8 cellular contexts compared by ENCODE assay signal in the genomic region with DNA sequence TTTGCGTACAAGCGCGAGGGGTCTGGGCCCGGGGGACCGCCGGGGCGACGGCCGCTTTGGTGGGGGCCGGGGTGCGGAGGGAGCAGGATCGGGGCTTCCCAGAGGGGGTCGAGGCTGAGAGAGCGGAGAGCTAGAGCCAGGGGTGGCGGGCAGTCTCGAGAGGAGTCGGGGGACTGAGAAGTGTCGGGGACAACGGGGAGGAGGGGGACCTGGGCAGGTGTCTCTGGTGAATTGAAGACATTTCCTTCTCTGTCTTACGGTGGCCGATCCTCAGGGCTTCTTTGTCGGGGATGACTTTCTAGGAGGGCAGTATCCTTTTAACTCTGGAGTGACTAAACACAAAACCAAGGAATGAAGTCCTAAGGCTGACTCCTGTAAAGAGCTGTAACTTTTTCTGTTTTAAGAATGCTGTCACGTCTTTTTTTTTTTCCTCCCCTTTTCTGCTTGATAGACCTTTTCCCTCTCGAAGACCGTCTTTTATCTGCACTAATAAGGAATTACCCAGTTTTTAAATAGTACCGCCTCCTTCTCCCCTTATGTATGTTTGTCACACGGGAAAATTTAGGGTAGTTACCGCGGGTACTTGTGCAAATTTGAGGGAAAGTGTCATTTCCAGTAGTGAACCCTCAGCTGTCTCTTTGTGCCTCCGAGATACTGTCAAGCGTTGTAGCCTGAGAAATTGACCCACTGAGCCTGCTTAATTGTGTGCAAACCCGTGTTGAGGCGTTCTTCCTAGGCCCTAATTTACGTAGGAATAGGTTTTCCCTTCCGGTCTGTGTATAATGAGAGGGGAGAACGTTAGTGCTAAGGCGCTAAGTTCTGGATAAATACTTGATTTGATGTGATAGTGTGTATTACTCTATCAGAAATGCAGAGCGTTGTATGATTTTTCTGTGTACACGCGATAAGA. TPM values are rescaled to one million over a fixed set of nuclear protein-coding genes. Genes with fewer than 3 reads are reported as not detected.
DNase-seq lines count a peak whose midpoint lies in the region; ATAC-seq and TF ChIP-seq lines count a peak whose summit lies in the region.

No MANE protein-coding gene starts in this region.

- DNase-seq in A172 (ENCODE audit: low spot score) (peak; percentile 18), PC-3 (peak; percentile 4), upper lobe of right lung (no peak)

- H3K4me2 ChIP-seq in PC-3 (ENCODE audit: low read length) = peak overlapping the region; percentile 99

- H3K4me3 ChIP-seq in PC-3 (ENCODE audit: low read length) (peak overlapping the region; percentile 94), endocrine pancreas (ENCODE audit: control insufficient read depth, insufficient read depth, low read length) (peak overlapping the region; percentile 94), mesodermal cell (ENCODE audit: extremely low read depth, insufficient read depth, low read length, poor library complexity, severe bottlenecking) (peak overlapping the region; percentile 89), upper lobe of right lung (peak overlapping the region; percentile 94)

- TSS peak; percentile 46 for BruUV-seq in PC-3 (replicated peaks; lab: Mats Ljungman, UMichigan)

- peak overlapping the region; percentile 70; the same call in 1 of the 2 replicates for H3K27ac ChIP-seq in PC-3 (ENCODE audit: low read length)
- peak overlapping the region; percentile 91 for H3K27ac ChIP-seq in mesodermal cell (ENCODE audit: low read depth, low read length, severe bottlenecking)
- peak overlapping the region; percentile 98 for H3K27ac ChIP-seq in upper lobe of right lung

- intact Hi-C loops in PC-3 (cut with micrococcal nuclease) = loop anchor here (2.0 to 10.0 kb wide), 5 partner anchors 47 to 183 kb away; a partner anchor contains a TSS
- intact Hi-C loops in upper lobe of right lung (cut with DNase I) = no loop called here

- H4K20me1 ChIP-seq in PC-3 (ENCODE audit: low read length) = peaks cover 14% of the 10 kb centered on the region; the same call in 1 of the 2 replicates

- H3K36me3 ChIP-seq in ES-I3 (ENCODE audit: insufficient read depth, low read length) (no peaks in the 10 kb centered on the region), PC-3 (ENCODE audit: low read depth, low read length) (no peaks in the 10 kb centered on the region), endocrine pancreas (ENCODE audit: control insufficient read depth, insufficient read depth, low read length) (no peaks in the 10 kb centered on the region), mesodermal cell (ENCODE audit: control insufficient read depth, insufficient read depth, low read length) (peaks cover 3% of the 10 kb centered on the region), upper lobe of right lung (no peaks in the 10 kb centered on the region)

- POLR2A ChIA-PET in PC-3 (lab: Charles Lee; ENCODE audit: unreplicated experiment) = interaction anchor here (0.5 to 0.6 kb wide), 3 partner anchors 46 to 148 kb away, joined by 3 to 8 read pairs (median 5); a partner anchor contains a TSS

- peak overlapping the region; percentile 87 for H3K9ac ChIP-seq in ES-I3 (ENCODE audit: low read depth, low read length)
- H3K9ac ChIP-seq in PC-3 (ENCODE audit: low read length) = peak overlapping the region; percentile 82
- H3K9ac ChIP-seq in endocrine pancreas (ENCODE audit: control insufficient read depth, insufficient read depth, low read length) = peak overlapping the region; percentile 91

- CTCF ChIA-PET in PC-3 (lab: Charles Lee) = no interaction called here

- WGBS in mesodermal cell (ENCODE audit: insufficient coverage in 2 of 2), 2 experiments = 2% methylated on average over 27 to 28 of the region's 40 CpGs

- peak overlapping the region; percentile 97 for H2AFZ ChIP-seq in PC-3 (ENCODE audit: low read length)

- H3F3A ChIP-seq in PC-3 (ENCODE audit: low read length, unreplicated experiment) = no peaks in the 10 kb centered on the region

- no peaks in the 10 kb centered on the region for H3K9me3 ChIP-seq in ES-I3 (ENCODE audit: control insufficient read depth, insufficient read depth, low read length)
- H3K9me3 ChIP-seq in PC-3 (ENCODE audit: low read length) = no peaks in the 10 kb centered on the region
- no peaks in the 10 kb centered on the region for H3K9me3 ChIP-seq in endocrine pancreas (ENCODE audit: control insufficient read depth, low read length)
- H3K9me3 ChIP-seq in mesodermal cell (ENCODE audit: control insufficient read depth, low read length) = no peaks in the 10 kb centered on the region
- no peaks in the 10 kb centered on the region for H3K9me3 ChIP-seq in upper lobe of right lung

- H3K9me2 ChIP-seq in PC-3 (replicated peaks; ENCODE audit: low read length) = no peaks in the 10 kb centered on the region

- peaks cover 57% of the 10 kb centered on the region for H3K79me2 ChIP-seq in PC-3 (ENCODE audit: low read length)

- ATAC-seq in HG02938 (IDR thresholded peaks at IDR 0.05; ENCODE audit: unreplicated experiment) = peak; percentile 9
- ATAC-seq in PC-3 = peak; percentile 1
- no peak for ATAC-seq in upper lobe of right lung
- no peak for ATAC-seq in HG02870 (IDR thresholded peaks at IDR 0.05; ENCODE audit: unreplicated experiment)

- peaks cover 6% of the 10 kb centered on the region for H3K4me1 ChIP-seq in ES-I3 (ENCODE audit: insufficient read depth, low read length)
- H3K4me1 ChIP-seq in PC-3 (ENCODE audit: insufficient read depth, low read length) = peaks cover 9% of the 10 kb centered on the region
- peaks cover 5% of the 10 kb centered on the region for H3K4me1 ChIP-seq in endocrine pancreas (ENCODE audit: control insufficient read depth, insufficient read depth, low read length)
- no peaks in the 10 kb centered on the region for H3K4me1 ChIP-seq in mesodermal cell (ENCODE audit: control insufficient read depth, insufficient read depth, low read length, poor library complexity, severe bottlenecking)
- peaks cover 23% of the 10 kb centered on the region for H3K4me1 ChIP-seq in upper lobe of right lung

- H3K27me3 ChIP-seq in PC-3 (ENCODE audit: low read length) = no peaks in the 10 kb centered on the region
- H3K27me3 ChIP-seq in endocrine pancreas (ENCODE audit: control insufficient read depth, insufficient read depth, low read length) = no peaks in the 10 kb centered on the region
- H3K27me3 ChIP-seq in upper lobe of right lung = no peaks in the 10 kb centered on the region

- TF ChIP-seq CTCF in PC-3 (conservative IDR thresholded peaks at IDR 0.05; ENCODE audit: low read depth, low read length) (no peak), upper lobe of right lung (IDR thresholded peaks at IDR 0.05) (no peak)

RNA-seq across cellular contexts. Expression of a gene that starts 0.9 kb away (rescaled TPM):
- 29.6 and 40.0 TPM in 2 replicates for total RNA-seq in A172 (2014; rRNA removed; shearing (Covaris generic))
- total RNA-seq in PC-3 (2014; rRNA removed) (20.9 and 22.6 TPM in 2 replicates), upper lobe of right lung (105 TPM)
- polyA plus RNA-seq in mesodermal cell (2013, experiment 1 of 2) = 35.8 TPM
- polyA plus RNA-seq in mesodermal cell (2013, experiment 2 of 2) = 42.1 TPM

Comparison
In these comparisons a context has a peak if more than half of its experiments do, and no peak if none do; other contexts are left out.
1. ATAC-seq: peak in HG02938 (single experiment) and PC-3 (single experiment); none in upper lobe of right lung (single experiment) and HG02870 (single experiment).
2. Peak in every context shown above with its lines, with median percentiles within 50 percentile points of each other: H3K9ac ChIP-seq, H3K27ac ChIP-seq and H3K4me3 ChIP-seq.